In genomic region chr10:64733980-64734379, GRCh38 we compare ENCODE assay signal across 9 cellular contexts.
DNase-seq lines count a peak whose midpoint lies in the region; ATAC-seq and TF ChIP-seq lines count a peak whose summit lies in the region.
"Had no signal": no experiment of that assay in that cellular context is flagged by ENCODE, and none has a peak within 500 bp of the region (broad histone marks: within the 10 kb centered on the region; RNA-seq: fewer than 3 reads in every experiment).

No MANE protein-coding gene starts in this region.

- ATAC-seq in mucosa of descending colon: peak; percentile 40

- H3K9me3 ChIP-seq in mucosa of descending colon: no peaks in the 10 kb centered on the region

- intact Hi-C loops in mucosa of descending colon (cut with DNase I, micrococcal nuclease): no loop called here

- no peaks in the 10 kb centered on the region for H3K4me1 ChIP-seq in mucosa of descending colon (ENCODE audit: low read depth)

- no peak overlapping the region for H3K27ac ChIP-seq in VCaP

- H3K4me3 ChIP-seq in mucosa of descending colon: no peak overlapping the region
- H3K4me3 ChIP-seq: lung had no signal

- CTCF ChIA-PET in GM10248 (lab: Yijun Ruan, JAX): no interaction called here

- POLR2A ChIA-PET in GM10248 (lab: Yijun Ruan, JAX): no interaction called here

- DNase-seq in GM10248 (ENCODE audit: extremely low spot score): peak; percentile 4
- peak; percentile 15 for DNase-seq in HS-5 (ENCODE audit: low read depth)
- DNase-seq in mucosa of descending colon: peak in 1 of 3 donors; percentile 62
- no peak for DNase-seq in activated T-cell treated with anti-CD3 and anti-CD28 coated beads for 4 hours
- no peak for DNase-seq in GM19238 (ENCODE audit: insufficient read length, low spot score)
- DNase-seq in stimulated activated naive CD4-positive, alpha-beta T cell (lab: John Stamatoyannopoulos, UW): no peak
- no peak for DNase-seq in NCI-H187 treated with DMSO at 0.1 percent for 48 hours (lab: John Stamatoyannopoulos, UW)

- H3K36me3 ChIP-seq in mucosa of descending colon (ENCODE audit: low read depth): no peaks in the 10 kb centered on the region

- peak; percentile 34 for TF ChIP-seq CTCF in GM10248 (IDR thresholded peaks at IDR 0.05; ENCODE audit: control extremely low read depth, extremely low read depth, low read depth, missing control alignments)
- TF ChIP-seq CTCF in VCaP (conservative IDR thresholded peaks at IDR 0.05): peak; percentile 67
- no peak for TF ChIP-seq CTCF in mucosa of descending colon (IDR thresholded peaks at IDR 0.05)

Comparison
In these comparisons a context has a peak if more than half of its experiments do, and no peak if none do; other contexts are left out.
1. DNase-seq: peak in GM10248 (single experiment) and HS-5 (single experiment); none in activated T-cell treated with anti-CD3 and anti-CD28 coated beads for 4 hours (single experiment), GM19238 (single experiment), stimulated activated naive CD4-positive, alpha-beta T cell (0 of 6) and NCI-H187 treated with DMSO at 0.1 percent for 48 hours (single experiment).